ENCODE assay signal across 9 cellular contexts in genomic region chr14:61342486-61342885, GRCh38. TPM values are rescaled to one million over a fixed set of nuclear protein-coding genes. Genes with fewer than 3 reads are reported as not detected.
A peak's percentile ranks its signal among the peaks of the same experiment; 100 is the strongest.
DNase-seq lines count a peak whose midpoint lies in the region; ATAC-seq, FAIRE-seq and TF ChIP-seq lines count a peak whose summit lies in the region.
"Had no signal": no experiment of that assay in that cellular context is flagged by ENCODE, and none has a peak within 500 bp of the region (broad histone marks: within the 10 kb centered on the region; RNA-seq: fewer than 3 reads in every experiment).

No MANE protein-coding gene starts in this region.

- H3K36me3 ChIP-seq in Loucy (ENCODE audit: insufficient read depth, low read length) (no peaks in the 10 kb centered on the region), lower lobe of right lung (no peaks in the 10 kb centered on the region), HAP-1 (replicated peaks) (no peaks in the 10 kb centered on the region)
- H3K36me3 ChIP-seq: prostate gland had no signal

- in situ Hi-C loops in HAP-1 (cut with MboI; ENCODE audit: low sequenced_read_pairs) = no loop called here

- peaks cover 60% of the 10 kb centered on the region for H3K36me3 Mint-ChIP-seq in stimulated activated effector memory CD8-positive, alpha-beta T cell treated with anti-CD3 and anti-CD28 coated beads, Interleukin-12 subunit alpha, Interleukin-12 subunit beta, amount 100 ng/mL, for 72 hours

- ATAC-seq in lower lobe of right lung = peak; percentile 46 to 60
- ATAC-seq in stimulated activated effector memory CD8-positive, alpha-beta T cell treated with anti-CD3 and anti-CD28 coated beads, Interleukin-12 subunit alpha, Interleukin-12 subunit beta, amount 100 ng/mL, for 72 hours = peak; percentile 87

- intact Hi-C loops in lower lobe of right lung (cut with DNase I) = no loop called here

- no peak overlapping the region for H2AFZ ChIP-seq in Loucy (ENCODE audit: low read length)

- peaks cover 64% of the 10 kb centered on the region for H4K20me1 ChIP-seq in Loucy (ENCODE audit: insufficient read depth, low read length, poor library complexity, severe bottlenecking)

- H3K9me2 ChIP-seq in Loucy (replicated peaks; ENCODE audit: low read depth, low read length) = no peaks in the 10 kb centered on the region

- H3K27ac ChIP-seq in lower lobe of right lung = peak overlapping the region; percentile 83
- H3K27ac ChIP-seq: prostate gland had no signal

- H3K9me3 ChIP-seq in Loucy (ENCODE audit: insufficient read depth, low read depth, low read length) (no peaks in the 10 kb centered on the region), lower lobe of right lung (no peaks in the 10 kb centered on the region), HAP-1 (no peaks in the 10 kb centered on the region)
- H3K9me3 ChIP-seq: prostate gland had no signal

- FAIRE-seq in urothelium cell line (lab: Jason Lieb, UNC) = no peak

- peak overlapping the region; percentile 95 for H3K27ac Mint-ChIP-seq in stimulated activated effector memory CD8-positive, alpha-beta T cell treated with anti-CD3 and anti-CD28 coated beads, Interleukin-12 subunit alpha, Interleukin-12 subunit beta, amount 100 ng/mL, for 72 hours

- no peaks in the 10 kb centered on the region for H3K9me3 Mint-ChIP-seq in stimulated activated effector memory CD8-positive, alpha-beta T cell treated with anti-CD3 and anti-CD28 coated beads, Interleukin-12 subunit alpha, Interleukin-12 subunit beta, amount 100 ng/mL, for 72 hours

- H3K4me3 ChIP-seq in Loucy (ENCODE audit: low read length, poor library complexity, severe bottlenecking) (peak overlapping the region; percentile 40), lower lobe of right lung (no peak overlapping the region), HAP-1 (no peak overlapping the region)
- H3K4me3 ChIP-seq: prostate gland had no signal

- no peak overlapping the region for H3K4me3 Mint-ChIP-seq in stimulated activated effector memory CD8-positive, alpha-beta T cell treated with anti-CD3 and anti-CD28 coated beads, Interleukin-12 subunit alpha, Interleukin-12 subunit beta, amount 100 ng/mL, for 72 hours

- H3K79me2 ChIP-seq in Loucy (ENCODE audit: insufficient read depth, low read length) = peaks cover 97% of the 10 kb centered on the region

- H3K27me3 ChIP-seq in Loucy (ENCODE audit: insufficient read depth, low read length, poor library complexity, severe bottlenecking) (no peaks in the 10 kb centered on the region), lower lobe of right lung (ENCODE audit: low read depth) (no peaks in the 10 kb centered on the region), HAP-1 (ENCODE audit: low read depth) (peaks cover 7% of the 10 kb centered on the region; the same call in 1 of the 2 replicates)

- peaks cover 90% of the 10 kb centered on the region for H3K4me1 Mint-ChIP-seq in stimulated activated effector memory CD8-positive, alpha-beta T cell treated with anti-CD3 and anti-CD28 coated beads, Interleukin-12 subunit alpha, Interleukin-12 subunit beta, amount 100 ng/mL, for 72 hours

- DNase-seq in activated T-cell treated with anti-CD3 and anti-CD28 coated beads for 4 hours (peak; percentile 71), lower lobe of right lung (no peak), HAP-1 (ENCODE audit: low spot score in 2 of 2) (no peak), GM20000 (ENCODE audit: low spot score) (no peak), AML-193 (lab: John Stamatoyannopoulos, UW) (no peak), urothelium cell line (ENCODE audit: low spot score) (no peak)
- DNase-seq in stimulated activated effector memory CD8-positive, alpha-beta T cell treated with anti-CD3 and anti-CD28 coated beads, Interleukin-12 subunit alpha, Interleukin-12 subunit beta, amount 100 ng/mL, for 72 hours (ENCODE audit: low spot score in 2 of 2) = peak; percentile 62 to 91

- TF ChIP-seq CTCF in Loucy (conservative IDR thresholded peaks at IDR 0.05; ENCODE audit: low read length) (no peak), lower lobe of right lung (IDR thresholded peaks at IDR 0.05) (no peak), GM20000 (IDR thresholded peaks at IDR 0.05; ENCODE audit: extremely low read depth, missing control alignments) (no peak)

- H3F3A ChIP-seq in Loucy (ENCODE audit: low read depth) = 0 out of 2 replicates have a peak, but pooled peaks cover 2% of the 10 kb centered on the region

- peak overlapping the region; percentile 46 for H3K9ac ChIP-seq in Loucy (ENCODE audit: low read depth, low read length, poor library complexity, severe bottlenecking)

- H3K4me1 ChIP-seq in Loucy (ENCODE audit: insufficient read depth, low read length, poor library complexity, severe bottlenecking) (peaks cover 77% of the 10 kb centered on the region), lower lobe of right lung (peaks cover 71% of the 10 kb centered on the region), HAP-1 (no peaks in the 10 kb centered on the region)
- H3K4me1 ChIP-seq: prostate gland had no signal

- peak overlapping the region; percentile 58 for H3K4me2 ChIP-seq in Loucy (ENCODE audit: low read depth, low read length, poor library complexity, severe bottlenecking)

RNA-seq across cellular contexts. Expression of gene PRKCH, which starts 21.1 kb away (rescaled TPM):
- total RNA-seq in lower lobe of right lung = 60.9 TPM

Comparison
In these comparisons a context has a peak if more than half of its experiments do, and no peak if none do; other contexts are left out.
1. DNase-seq: peak in activated T-cell treated with anti-CD3 and anti-CD28 coated beads for 4 hours (single experiment) and stimulated activated effector memory CD8-positive, alpha-beta T cell treated with anti-CD3 and anti-CD28 coated beads, Interleukin-12 subunit alpha, Interleukin-12 subunit beta, amount 100 ng/mL, for 72 hours (2 of 2); none in lower lobe of right lung (single experiment), HAP-1 (0 of 2), GM20000 (single experiment), AML-193 (0 of 2) and urothelium cell line (single experiment).